In the genomic region with DNA sequence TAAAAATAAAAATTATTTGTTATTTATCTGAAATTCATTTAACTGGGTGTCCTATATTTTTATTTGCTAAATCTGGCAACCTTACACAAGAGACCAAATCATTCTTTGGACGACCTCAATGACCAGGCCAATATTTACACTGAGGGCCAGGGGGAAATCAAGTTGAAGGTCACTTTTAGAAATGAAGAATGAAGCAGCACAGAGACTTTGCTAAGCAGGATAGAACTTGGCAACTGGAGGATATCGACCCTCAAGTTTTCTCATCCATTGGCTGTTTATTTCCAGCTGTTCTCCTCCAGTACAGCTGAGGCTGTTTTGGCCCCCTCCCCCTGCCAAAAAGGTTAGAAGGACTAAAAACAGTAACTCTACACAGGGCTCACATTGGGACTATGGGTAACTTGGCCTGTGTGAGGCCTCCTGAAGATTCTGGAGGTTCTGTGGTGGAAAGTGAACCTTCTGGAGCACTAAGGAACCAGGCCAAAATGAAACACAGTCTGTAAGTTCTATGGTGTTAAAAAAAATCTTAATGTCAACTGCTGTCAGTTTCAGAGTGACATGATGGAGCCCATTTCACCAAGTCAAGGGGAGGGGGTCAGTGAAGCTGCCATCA, we compare ENCODE assay signal across 1 cellular context.
TF ChIP-seq lines count a peak whose summit lies in the region.

No MANE protein-coding gene starts in this region.

TF ChIP-seq in HepG2, 621 proteins besides CTCF, POLR2A, EP300 and RAD21 (continued from another document and continues in another):
- TF ChIP-seq, protein P1, sequence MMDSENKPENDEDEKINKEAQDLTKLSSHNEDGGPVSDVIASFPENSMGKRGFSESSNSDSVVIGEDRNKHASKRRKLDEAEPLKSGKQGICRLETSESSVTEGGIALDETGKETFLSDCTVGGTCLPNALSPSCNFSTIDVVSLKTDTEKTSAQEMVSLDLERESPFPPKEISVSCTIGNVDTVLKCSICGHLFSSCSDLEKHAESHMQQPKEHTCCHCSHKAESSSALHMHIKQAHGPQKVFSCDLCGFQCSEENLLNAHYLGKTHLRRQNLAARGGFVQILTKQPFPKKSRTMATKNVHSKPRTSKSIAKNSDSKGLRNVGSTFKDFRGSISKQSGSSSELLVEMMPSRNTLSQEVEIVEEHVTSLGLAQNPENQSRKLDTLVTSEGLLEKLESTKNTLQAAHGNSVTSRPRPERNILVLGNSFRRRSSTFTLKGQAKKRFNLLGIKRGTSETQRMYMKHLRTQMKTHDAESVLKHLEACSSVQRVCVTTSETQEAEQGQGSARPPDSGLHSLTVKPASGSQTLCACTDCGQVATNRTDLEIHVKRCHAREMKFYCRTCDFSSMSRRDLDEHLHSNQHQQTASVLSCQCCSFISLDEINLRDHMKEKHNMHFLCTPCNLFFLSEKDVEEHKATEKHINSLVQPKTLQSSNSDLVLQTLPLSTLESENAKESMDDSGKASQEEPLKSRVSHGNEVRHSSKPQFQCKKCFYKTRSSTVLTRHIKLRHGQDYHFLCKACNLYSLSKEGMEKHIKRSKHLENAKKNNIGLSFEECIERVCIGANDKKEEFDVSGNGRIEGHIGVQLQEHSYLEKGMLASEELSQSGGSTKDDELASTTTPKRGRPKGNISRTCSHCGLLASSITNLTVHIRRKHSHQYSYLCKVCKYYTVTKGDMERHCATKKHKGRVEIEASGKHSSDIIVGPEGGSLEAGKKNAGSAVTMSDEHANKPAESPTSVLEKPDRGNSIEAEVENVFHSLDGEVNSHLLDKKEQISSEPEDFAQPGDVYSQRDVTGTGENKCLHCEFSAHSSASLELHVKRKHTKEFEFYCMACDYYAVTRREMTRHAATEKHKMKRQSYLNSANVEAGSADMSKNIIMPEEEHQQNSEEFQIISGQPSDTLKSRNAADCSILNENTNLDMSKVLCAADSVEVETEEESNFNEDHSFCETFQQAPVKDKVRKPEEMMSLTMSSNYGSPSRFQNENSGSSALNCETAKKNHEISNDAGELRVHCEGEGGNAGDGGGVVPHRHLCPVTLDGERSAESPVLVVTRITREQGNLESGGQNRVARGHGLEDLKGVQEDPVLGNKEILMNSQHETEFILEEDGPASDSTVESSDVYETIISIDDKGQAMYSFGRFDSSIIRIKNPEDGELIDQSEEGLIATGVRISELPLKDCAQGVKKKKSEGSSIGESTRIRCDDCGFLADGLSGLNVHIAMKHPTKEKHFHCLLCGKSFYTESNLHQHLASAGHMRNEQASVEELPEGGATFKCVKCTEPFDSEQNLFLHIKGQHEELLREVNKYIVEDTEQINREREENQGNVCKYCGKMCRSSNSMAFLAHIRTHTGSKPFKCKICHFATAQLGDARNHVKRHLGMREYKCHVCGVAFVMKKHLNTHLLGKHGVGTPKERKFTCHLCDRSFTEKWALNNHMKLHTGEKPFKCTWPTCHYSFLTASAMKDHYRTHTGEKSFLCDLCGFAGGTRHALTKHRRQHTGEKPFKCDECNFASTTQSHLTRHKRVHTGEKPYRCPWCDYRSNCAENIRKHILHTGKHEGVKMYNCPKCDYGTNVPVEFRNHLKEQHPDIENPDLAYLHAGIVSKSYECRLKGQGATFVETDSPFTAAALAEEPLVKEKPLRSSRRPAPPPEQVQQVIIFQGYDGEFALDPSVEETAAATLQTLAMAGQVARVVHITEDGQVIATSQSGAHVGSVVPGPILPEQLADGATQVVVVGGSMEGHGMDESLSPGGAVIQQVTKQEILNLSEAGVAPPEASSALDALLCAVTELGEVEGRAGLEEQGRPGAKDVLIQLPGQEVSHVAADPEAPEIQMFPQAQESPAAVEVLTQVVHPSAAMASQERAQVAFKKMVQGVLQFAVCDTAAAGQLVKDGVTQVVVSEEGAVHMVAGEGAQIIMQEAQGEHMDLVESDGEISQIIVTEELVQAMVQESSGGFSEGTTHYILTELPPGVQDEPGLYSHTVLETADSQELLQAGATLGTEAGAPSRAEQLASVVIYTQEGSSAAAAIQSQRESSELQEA (CRISPR knock-in tag; IDR thresholded peaks at IDR 0.05; ENCODE audit: not compliant biosample characterization): no peak
- TF ChIP-seq ZNF616 (CRISPR knock-in tag; IDR thresholded peaks at IDR 0.05; ENCODE audit: low read depth) (no peak), SPEN (CRISPR knock-in tag; IDR thresholded peaks at IDR 0.05; ENCODE audit: low read depth) (no peak), ZNF234 (CRISPR knock-in tag; conservative IDR thresholded peaks at IDR 0.05) (no peak), ZFY (CRISPR knock-in tag; IDR thresholded peaks at IDR 0.05) (no peak), ZNF205 (CRISPR knock-in tag; IDR thresholded peaks at IDR 0.05) (peak; percentile 77; the same call in 1 of the 2 replicates), MIXL1 (CRISPR knock-in tag; IDR thresholded peaks at IDR 0.05) (peak; percentile 88), RARA (CRISPR knock-in tag; IDR thresholded peaks at IDR 0.05) (peak; percentile 99), ZNF232 (CRISPR knock-in tag; IDR thresholded peaks at IDR 0.05; ENCODE audit: borderline replicate concordance) (no peak; the same call in 1 of the 2 replicates), ZNF138 (CRISPR knock-in tag; IDR thresholded peaks at IDR 0.05; ENCODE audit: low read depth) (no peak), ZNF75D (CRISPR knock-in tag; IDR thresholded peaks at IDR 0.05; ENCODE audit: borderline replicate concordance) (no peak), ZNF432 (CRISPR knock-in tag; IDR thresholded peaks at IDR 0.05; ENCODE audit: borderline replicate concordance) (no peak), FOXJ3 (CRISPR knock-in tag; IDR thresholded peaks at IDR 0.05; ENCODE audit: borderline replicate concordance) (peak; percentile 83; the same call in 1 of the 2 replicates), RCOR2 (CRISPR knock-in tag; IDR thresholded peaks at IDR 0.05) (peak; percentile 89), ZNF558 (CRISPR knock-in tag; IDR thresholded peaks at IDR 0.05; ENCODE audit: borderline replicate concordance) (no peak), ZNF136 (CRISPR knock-in tag; IDR thresholded peaks at IDR 0.05; ENCODE audit: low read depth) (no peak; the same call in 1 of the 2 replicates), NAIF1 (CRISPR knock-in tag; IDR thresholded peaks at IDR 0.05; ENCODE audit: borderline replicate concordance) (no peak), ZSCAN9 (CRISPR knock-in tag; IDR thresholded peaks at IDR 0.05; ENCODE audit: borderline replicate concordance) (peak; percentile 78), ZNF44 (CRISPR knock-in tag; IDR thresholded peaks at IDR 0.05) (no peak), ZNF333 (CRISPR knock-in tag; IDR thresholded peaks at IDR 0.05; ENCODE audit: borderline replicate concordance) (no peak), ZNF878 (CRISPR knock-in tag; IDR thresholded peaks at IDR 0.05) (no peak)
- TF ChIP-seq, protein P2, sequence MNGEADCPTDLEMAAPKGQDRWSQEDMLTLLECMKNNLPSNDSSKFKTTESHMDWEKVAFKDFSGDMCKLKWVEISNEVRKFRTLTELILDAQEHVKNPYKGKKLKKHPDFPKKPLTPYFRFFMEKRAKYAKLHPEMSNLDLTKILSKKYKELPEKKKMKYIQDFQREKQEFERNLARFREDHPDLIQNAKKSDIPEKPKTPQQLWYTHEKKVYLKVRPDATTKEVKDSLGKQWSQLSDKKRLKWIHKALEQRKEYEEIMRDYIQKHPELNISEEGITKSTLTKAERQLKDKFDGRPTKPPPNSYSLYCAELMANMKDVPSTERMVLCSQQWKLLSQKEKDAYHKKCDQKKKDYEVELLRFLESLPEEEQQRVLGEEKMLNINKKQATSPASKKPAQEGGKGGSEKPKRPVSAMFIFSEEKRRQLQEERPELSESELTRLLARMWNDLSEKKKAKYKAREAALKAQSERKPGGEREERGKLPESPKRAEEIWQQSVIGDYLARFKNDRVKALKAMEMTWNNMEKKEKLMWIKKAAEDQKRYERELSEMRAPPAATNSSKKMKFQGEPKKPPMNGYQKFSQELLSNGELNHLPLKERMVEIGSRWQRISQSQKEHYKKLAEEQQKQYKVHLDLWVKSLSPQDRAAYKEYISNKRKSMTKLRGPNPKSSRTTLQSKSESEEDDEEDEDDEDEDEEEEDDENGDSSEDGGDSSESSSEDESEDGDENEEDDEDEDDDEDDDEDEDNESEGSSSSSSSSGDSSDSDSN (CRISPR knock-in tag; IDR thresholded peaks at IDR 0.05): no peak
- TF ChIP-seq, protein P3, sequence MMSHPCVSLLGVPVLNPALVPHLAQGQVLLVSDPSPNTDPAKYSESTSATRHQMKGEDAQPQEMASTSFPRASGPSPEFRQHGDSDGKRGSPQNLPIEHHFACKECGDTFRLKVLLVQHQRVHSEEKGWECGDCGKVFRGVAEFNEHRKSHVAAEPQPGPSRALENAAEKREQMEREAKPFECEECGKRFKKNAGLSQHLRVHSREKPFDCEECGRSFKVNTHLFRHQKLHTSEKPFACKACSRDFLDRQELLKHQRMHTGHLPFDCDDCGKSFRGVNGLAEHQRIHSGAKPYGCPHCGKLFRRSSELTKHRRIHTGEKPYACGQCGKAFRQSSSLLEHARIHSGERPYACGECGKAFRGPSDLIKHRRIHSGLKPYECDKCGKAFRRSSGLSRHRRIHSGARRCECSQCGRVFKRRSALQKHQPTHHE (CRISPR knock-in tag; IDR thresholded peaks at IDR 0.05; ENCODE audit: borderline replicate concordance): no peak; the same call in 1 of the 2 replicates
- TF ChIP-seq, protein P4, sequence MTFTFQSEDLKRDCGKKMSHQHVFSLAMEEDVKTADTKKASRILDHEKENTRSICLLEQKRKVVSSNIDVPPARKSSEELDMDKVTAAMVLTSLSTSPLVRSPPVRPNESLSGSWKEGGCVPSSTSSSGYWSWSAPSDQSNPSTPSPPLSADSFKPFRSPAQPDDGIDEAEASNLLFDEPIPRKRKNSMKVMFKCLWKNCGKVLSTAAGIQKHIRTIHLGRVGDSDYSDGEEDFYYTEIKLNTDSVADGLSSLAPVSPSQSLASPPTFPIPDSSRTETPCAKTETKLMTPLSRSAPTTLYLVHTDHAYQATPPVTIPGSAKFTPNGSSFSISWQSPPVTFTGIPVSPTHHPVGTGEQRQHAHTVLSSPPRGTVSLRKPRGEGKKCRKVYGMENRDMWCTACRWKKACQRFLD (CRISPR knock-in tag; IDR thresholded peaks at IDR 0.05; ENCODE audit: borderline replicate concordance): no peak
- TF ChIP-seq, protein P5, sequence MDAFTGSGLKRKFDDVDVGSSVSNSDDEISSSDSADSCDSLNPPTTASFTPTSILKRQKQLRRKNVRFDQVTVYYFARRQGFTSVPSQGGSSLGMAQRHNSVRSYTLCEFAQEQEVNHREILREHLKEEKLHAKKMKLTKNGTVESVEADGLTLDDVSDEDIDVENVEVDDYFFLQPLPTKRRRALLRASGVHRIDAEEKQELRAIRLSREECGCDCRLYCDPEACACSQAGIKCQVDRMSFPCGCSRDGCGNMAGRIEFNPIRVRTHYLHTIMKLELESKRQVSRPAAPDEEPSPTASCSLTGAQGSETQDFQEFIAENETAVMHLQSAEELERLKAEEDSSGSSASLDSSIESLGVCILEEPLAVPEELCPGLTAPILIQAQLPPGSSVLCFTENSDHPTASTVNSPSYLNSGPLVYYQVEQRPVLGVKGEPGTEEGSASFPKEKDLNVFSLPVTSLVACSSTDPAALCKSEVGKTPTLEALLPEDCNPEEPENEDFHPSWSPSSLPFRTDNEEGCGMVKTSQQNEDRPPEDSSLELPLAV (CRISPR knock-in tag; conservative IDR thresholded peaks at IDR 0.05; ENCODE audit: low read depth): no peak
- TF ChIP-seq, protein P6, sequence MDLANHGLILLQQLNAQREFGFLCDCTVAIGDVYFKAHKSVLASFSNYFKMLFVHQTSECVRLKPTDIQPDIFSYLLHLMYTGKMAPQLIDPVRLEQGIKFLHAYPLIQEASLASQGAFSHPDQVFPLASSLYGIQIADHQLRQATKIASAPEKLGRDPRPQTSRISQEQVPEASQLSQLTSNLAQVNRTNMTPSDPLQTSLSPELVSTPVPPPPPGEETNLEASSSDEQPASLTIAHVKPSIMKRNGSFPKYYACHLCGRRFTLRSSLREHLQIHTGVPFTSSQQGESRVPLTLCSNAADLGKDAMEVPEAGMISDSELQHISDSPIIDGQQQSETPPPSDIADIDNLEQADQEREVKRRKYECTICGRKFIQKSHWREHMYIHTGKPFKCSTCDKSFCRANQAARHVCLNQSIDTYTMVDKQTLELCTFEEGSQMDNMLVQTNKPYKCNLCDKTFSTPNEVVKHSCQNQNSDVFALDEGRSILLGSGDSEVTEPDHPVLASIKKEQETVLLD (CRISPR knock-in tag; IDR thresholded peaks at IDR 0.05; ENCODE audit: low read depth): no peak
- TF ChIP-seq, protein P7, sequence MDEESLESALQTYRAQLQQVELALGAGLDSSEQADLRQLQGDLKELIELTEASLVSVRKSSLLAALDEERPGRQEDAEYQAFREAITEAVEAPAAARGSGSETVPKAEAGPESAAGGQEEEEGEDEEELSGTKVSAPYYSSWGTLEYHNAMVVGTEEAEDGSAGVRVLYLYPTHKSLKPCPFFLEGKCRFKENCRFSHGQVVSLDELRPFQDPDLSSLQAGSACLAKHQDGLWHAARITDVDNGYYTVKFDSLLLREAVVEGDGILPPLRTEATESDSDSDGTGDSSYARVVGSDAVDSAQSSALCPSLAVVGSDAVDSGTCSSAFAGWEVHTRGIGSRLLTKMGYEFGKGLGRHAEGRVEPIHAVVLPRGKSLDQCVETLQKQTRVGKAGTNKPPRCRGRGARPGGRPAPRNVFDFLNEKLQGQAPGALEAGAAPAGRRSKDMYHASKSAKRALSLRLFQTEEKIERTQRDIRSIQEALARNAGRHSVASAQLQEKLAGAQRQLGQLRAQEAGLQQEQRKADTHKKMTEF (CRISPR knock-in tag; IDR thresholded peaks at IDR 0.05): peak; percentile 73
- TF ChIP-seq, protein P8, sequence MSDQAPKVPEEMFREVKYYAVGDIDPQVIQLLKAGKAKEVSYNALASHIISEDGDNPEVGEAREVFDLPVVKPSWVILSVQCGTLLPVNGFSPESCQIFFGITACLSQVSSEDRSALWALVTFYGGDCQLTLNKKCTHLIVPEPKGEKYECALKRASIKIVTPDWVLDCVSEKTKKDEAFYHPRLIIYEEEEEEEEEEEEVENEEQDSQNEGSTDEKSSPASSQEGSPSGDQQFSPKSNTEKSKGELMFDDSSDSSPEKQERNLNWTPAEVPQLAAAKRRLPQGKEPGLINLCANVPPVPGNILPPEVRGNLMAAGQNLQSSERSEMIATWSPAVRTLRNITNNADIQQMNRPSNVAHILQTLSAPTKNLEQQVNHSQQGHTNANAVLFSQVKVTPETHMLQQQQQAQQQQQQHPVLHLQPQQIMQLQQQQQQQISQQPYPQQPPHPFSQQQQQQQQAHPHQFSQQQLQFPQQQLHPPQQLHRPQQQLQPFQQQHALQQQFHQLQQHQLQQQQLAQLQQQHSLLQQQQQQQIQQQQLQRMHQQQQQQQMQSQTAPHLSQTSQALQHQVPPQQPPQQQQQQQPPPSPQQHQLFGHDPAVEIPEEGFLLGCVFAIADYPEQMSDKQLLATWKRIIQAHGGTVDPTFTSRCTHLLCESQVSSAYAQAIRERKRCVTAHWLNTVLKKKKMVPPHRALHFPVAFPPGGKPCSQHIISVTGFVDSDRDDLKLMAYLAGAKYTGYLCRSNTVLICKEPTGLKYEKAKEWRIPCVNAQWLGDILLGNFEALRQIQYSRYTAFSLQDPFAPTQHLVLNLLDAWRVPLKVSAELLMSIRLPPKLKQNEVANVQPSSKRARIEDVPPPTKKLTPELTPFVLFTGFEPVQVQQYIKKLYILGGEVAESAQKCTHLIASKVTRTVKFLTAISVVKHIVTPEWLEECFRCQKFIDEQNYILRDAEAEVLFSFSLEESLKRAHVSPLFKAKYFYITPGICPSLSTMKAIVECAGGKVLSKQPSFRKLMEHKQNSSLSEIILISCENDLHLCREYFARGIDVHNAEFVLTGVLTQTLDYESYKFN (CRISPR knock-in tag; conservative IDR thresholded peaks at IDR 0.05): peak; percentile 93
